In the genomic region with DNA sequence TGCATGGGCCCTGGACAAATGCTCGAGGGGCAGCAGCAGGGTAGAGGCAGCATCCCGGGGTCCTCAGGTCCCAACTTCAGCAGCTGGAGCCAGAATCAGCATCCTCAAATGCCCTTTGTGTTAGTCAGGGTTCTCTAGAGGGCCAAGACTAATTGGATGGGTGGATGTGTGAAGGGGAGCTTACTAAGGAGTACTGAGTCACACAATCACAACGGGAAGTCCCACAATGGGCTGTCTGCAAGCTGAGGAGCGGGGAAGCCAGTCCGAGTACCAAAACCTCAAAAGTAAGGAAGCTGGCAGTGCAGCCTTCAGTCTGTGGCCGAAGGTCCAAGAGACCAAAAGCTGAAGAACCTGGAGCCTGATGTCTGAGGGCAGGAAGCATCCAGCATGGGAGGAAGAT, we compare ENCODE assay signal across 33 cellular contexts.
"Had no signal": no experiment of that assay in that cellular context is flagged by ENCODE, and none has a peak within 500 bp of the region (broad histone marks: within the 10 kb centered on the region; RNA-seq: fewer than 3 reads in every experiment).

No MANE protein-coding gene starts in this region.

- H3K4me1 ChIP-seq: ascending aorta, breast epithelium, colonic mucosa, gastroesophageal sphincter, heart right ventricle had no signal

- H3K27me3 Mint-ChIP-seq: activated B cell treated with CpG ODN at 0.5 μM for 24 hours; activated CD4-positive, alpha-beta memory T cell treated with anti-CD3 and anti-CD28 coated beads, Interleukin-2, amount 10 ng/mL, durations not matched to agents 7 days and 5 days; activated CD4-positive, alpha-beta T cell treated with anti-CD3 and anti-CD28 coated beads, Interleukin-2, amount 10 ng/mL, durations not matched to agents 24 days and 14 days; activated naive CD4-positive, alpha-beta T cell treated with anti-CD3 and anti-CD28 coated beads, Interleukin-2, amount 10 ng/mL, durations not matched to agents 7 days and 5 days; activated naive CD8-positive, alpha-beta T cell treated with anti-CD3 and anti-CD28 coated beads, Interleukin-2, amount 10 ng/mL, durations not matched to agents 7 days and 5 days; activated T-cell treated with anti-CD3 and anti-CD28 coated beads, Interleukin-2, amount 50 U/mL, for 24 hours; dendritic cell treated with granulocyte-macrophage colony-stimulating factor and Interleukin-4, amounts not matched to agents 40 ng/mL and 50 ng/mL, for 4 days had no signal

- H3K9me3 Mint-ChIP-seq: activated B cell treated with CpG ODN at 0.5 μM for 24 hours; activated CD4-positive, alpha-beta memory T cell treated with anti-CD3 and anti-CD28 coated beads, Interleukin-2, amount 10 ng/mL, durations not matched to agents 7 days and 5 days; activated CD4-positive, alpha-beta T cell treated with anti-CD3 and anti-CD28 coated beads, Interleukin-2, amount 10 ng/mL, durations not matched to agents 24 days and 14 days; activated naive CD4-positive, alpha-beta T cell treated with anti-CD3 and anti-CD28 coated beads, Interleukin-2, amount 10 ng/mL, durations not matched to agents 7 days and 5 days; activated naive CD4-positive, alpha-beta T cell treated with anti-CD3 and anti-CD28 coated beads, Interleukin-2, amount 50 U/mL, for 72 hours; activated naive CD8-positive, alpha-beta T cell treated with anti-CD3 and anti-CD28 coated beads, Interleukin-2, amount 10 ng/mL, durations not matched to agents 7 days and 5 days; activated T-cell treated with anti-CD3 and anti-CD28 coated beads, Interleukin-2, amount 50 U/mL, for 24 hours; activated T-cell treated with anti-CD3 and anti-CD28 coated beads, Interleukin-2, amount 50 U/mL, for 72 hours; dendritic cell treated with granulocyte-macrophage colony-stimulating factor and Interleukin-4, amounts not matched to agents 40 ng/mL and 50 ng/mL, for 4 days; endodermal cell; T-helper 1 cell treated with Interleukin-12 subunit alpha and Interleukin-12 subunit beta and Interleukin-4 antibody, amounts not matched to agents 30 μg/mL and 1 μg/mL, for 36 hours had no signal

- H3K9me3 ChIP-seq: ascending aorta, breast epithelium, colonic mucosa, gastroesophageal sphincter, heart right ventricle had no signal

- H3K4me3 Mint-ChIP-seq: activated B cell treated with CpG ODN at 0.5 μM for 24 hours; activated CD4-positive, alpha-beta memory T cell treated with anti-CD3 and anti-CD28 coated beads, Interleukin-2, amount 10 ng/mL, durations not matched to agents 7 days and 5 days; activated CD4-positive, alpha-beta T cell treated with anti-CD3 and anti-CD28 coated beads, Interleukin-2, amount 10 ng/mL, durations not matched to agents 24 days and 14 days; activated naive CD4-positive, alpha-beta T cell treated with anti-CD3 and anti-CD28 coated beads, Interleukin-2, amount 10 ng/mL, durations not matched to agents 7 days and 5 days; activated naive CD8-positive, alpha-beta T cell treated with anti-CD3 and anti-CD28 coated beads, Interleukin-2, amount 10 ng/mL, durations not matched to agents 7 days and 5 days; activated T-cell treated with anti-CD3 and anti-CD28 coated beads, Interleukin-2, amount 50 U/mL, for 24 hours; activated T-cell treated with anti-CD3 and anti-CD28 coated beads, Interleukin-2, amount 50 U/mL, for 72 hours; brain; dendritic cell treated with granulocyte-macrophage colony-stimulating factor and Interleukin-4, amounts not matched to agents 40 ng/mL and 50 ng/mL, for 4 days; endodermal cell; T-cell; T-helper 1 cell treated with Interleukin-12 subunit alpha and Interleukin-12 subunit beta and Interleukin-4 antibody, amounts not matched to agents 30 μg/mL and 1 μg/mL, for 36 hours had no signal

- H3K4me3 ChIP-seq: ascending aorta, breast epithelium, cardiac muscle cell, colonic mucosa, dorsolateral prefrontal cortex, gastroesophageal sphincter, heart right ventricle had no signal

- H3K27ac Mint-ChIP-seq: activated B cell treated with CpG ODN at 0.5 μM for 24 hours; activated CD4-positive, alpha-beta memory T cell treated with anti-CD3 and anti-CD28 coated beads, Interleukin-2, amount 10 ng/mL, durations not matched to agents 7 days and 5 days; activated CD4-positive, alpha-beta T cell treated with anti-CD3 and anti-CD28 coated beads, Interleukin-2, amount 10 ng/mL, durations not matched to agents 24 days and 14 days; activated naive CD4-positive, alpha-beta T cell treated with anti-CD3 and anti-CD28 coated beads, Interleukin-2, amount 10 ng/mL, durations not matched to agents 7 days and 5 days; activated naive CD4-positive, alpha-beta T cell treated with anti-CD3 and anti-CD28 coated beads, Interleukin-2, amount 50 U/mL, for 72 hours; activated naive CD8-positive, alpha-beta T cell treated with anti-CD3 and anti-CD28 coated beads, Interleukin-2, amount 10 ng/mL, durations not matched to agents 7 days and 5 days; activated T-cell treated with anti-CD3 and anti-CD28 coated beads, Interleukin-2, amount 50 U/mL, for 24 hours; activated T-cell treated with anti-CD3 and anti-CD28 coated beads, Interleukin-2, amount 50 U/mL, for 72 hours; dendritic cell treated with granulocyte-macrophage colony-stimulating factor and Interleukin-4, amounts not matched to agents 40 ng/mL and 50 ng/mL, for 4 days; endodermal cell; T-cell; T-helper 1 cell treated with Interleukin-12 subunit alpha and Interleukin-12 subunit beta and Interleukin-4 antibody, amounts not matched to agents 30 μg/mL and 1 μg/mL, for 36 hours had no signal

- H3K27me3 ChIP-seq: ascending aorta, cardiac muscle cell, colonic mucosa had no signal

- H3K36me3 ChIP-seq: ascending aorta, breast epithelium, cardiac muscle cell, colonic mucosa, gastroesophageal sphincter, heart right ventricle, WERI-Rb-1 had no signal

- H3K4me1 Mint-ChIP-seq: activated B cell treated with CpG ODN at 0.5 μM for 24 hours; activated CD4-positive, alpha-beta memory T cell treated with anti-CD3 and anti-CD28 coated beads, Interleukin-2, amount 10 ng/mL, durations not matched to agents 7 days and 5 days; activated CD4-positive, alpha-beta T cell treated with anti-CD3 and anti-CD28 coated beads, Interleukin-2, amount 10 ng/mL, durations not matched to agents 24 days and 14 days; activated naive CD4-positive, alpha-beta T cell treated with anti-CD3 and anti-CD28 coated beads, Interleukin-2, amount 10 ng/mL, durations not matched to agents 7 days and 5 days; activated naive CD8-positive, alpha-beta T cell treated with anti-CD3 and anti-CD28 coated beads, Interleukin-2, amount 10 ng/mL, durations not matched to agents 7 days and 5 days; endodermal cell; T-cell had no signal

- DNase-seq: activated B cell treated with CpG ODN at 0.5 μM for 24 hours; activated CD4-positive, alpha-beta memory T cell treated with anti-CD3 and anti-CD28 coated beads, Interleukin-2, amount 10 ng/mL, durations not matched to agents 7 days and 5 days; activated CD4-positive, alpha-beta T cell treated with anti-CD3 and anti-CD28 coated beads, Interleukin-2, amount 10 ng/mL, durations not matched to agents 24 days and 14 days; activated CD4-positive, alpha-beta T cell treated with anti-CD3 and anti-CD28 coated beads, Interleukin-2, amount 50 U/mL, for 4 hours; activated CD8-positive, alpha-beta memory T cell treated with anti-CD3 and anti-CD28 coated beads, Interleukin-2, amount 50 U/mL, for 48 hours; activated gamma-delta T cell; activated naive CD4-positive, alpha-beta T cell; activated naive CD4-positive, alpha-beta T cell treated with anti-CD3 and anti-CD28 coated beads, Interleukin-2, amount 10 ng/mL, durations not matched to agents 7 days and 5 days; activated naive CD8-positive, alpha-beta T cell treated with anti-CD3 and anti-CD28 coated beads, Interleukin-2, amount 10 ng/mL, durations not matched to agents 7 days and 5 days; activated T-cell treated with anti-CD3 and anti-CD28 coated beads for 4 hours; activated T-cell treated with anti-CD3 and anti-CD28 coated beads, Interleukin-2, amount 50 U/mL, for 24 hours; activated T-cell treated with anti-CD3 and anti-CD28 coated beads, Interleukin-2, amount 50 U/mL, for 72 hours; central memory CD4-positive, alpha-beta T cell; cerebellar nuclear complex; colonic mucosa; dorsolateral prefrontal cortex; effector memory CD4-positive, alpha-beta T cell; endodermal cell; foreskin melanocyte; heart right ventricle; T-cell; T-helper 9 cell; WERI-Rb-1 had no signal

- ATAC-seq: activated CD4-positive, CD25-positive, alpha-beta regulatory T cell treated with anti-CD3 and anti-CD28 coated beads, Interleukin-2, amount 50 U/mL, for 24 hours; activated naive CD4-positive, alpha-beta T cell treated with anti-CD3 and anti-CD28 coated beads, Interleukin-2, amount 50 U/mL, for 72 hours; activated T-cell treated with anti-CD3 and anti-CD28 coated beads, Interleukin-2, amount 50 U/mL, for 72 hours; esophagus mucosa; gastroesophageal sphincter; heart right ventricle had no signal

- H3K27ac ChIP-seq: ascending aorta, breast epithelium, cardiac muscle cell, colonic mucosa, dorsolateral prefrontal cortex, gastroesophageal sphincter, heart right ventricle, WERI-Rb-1 had no signal

- H3K36me3 Mint-ChIP-seq: activated naive CD4-positive, alpha-beta T cell treated with anti-CD3 and anti-CD28 coated beads, Interleukin-2, amount 10 ng/mL, durations not matched to agents 7 days and 5 days; activated naive CD4-positive, alpha-beta T cell treated with anti-CD3 and anti-CD28 coated beads, Interleukin-2, amount 50 U/mL, for 72 hours; activated naive CD8-positive, alpha-beta T cell treated with anti-CD3 and anti-CD28 coated beads, Interleukin-2, amount 10 ng/mL, durations not matched to agents 7 days and 5 days; brain; T-cell had no signal
